In the genomic region with DNA sequence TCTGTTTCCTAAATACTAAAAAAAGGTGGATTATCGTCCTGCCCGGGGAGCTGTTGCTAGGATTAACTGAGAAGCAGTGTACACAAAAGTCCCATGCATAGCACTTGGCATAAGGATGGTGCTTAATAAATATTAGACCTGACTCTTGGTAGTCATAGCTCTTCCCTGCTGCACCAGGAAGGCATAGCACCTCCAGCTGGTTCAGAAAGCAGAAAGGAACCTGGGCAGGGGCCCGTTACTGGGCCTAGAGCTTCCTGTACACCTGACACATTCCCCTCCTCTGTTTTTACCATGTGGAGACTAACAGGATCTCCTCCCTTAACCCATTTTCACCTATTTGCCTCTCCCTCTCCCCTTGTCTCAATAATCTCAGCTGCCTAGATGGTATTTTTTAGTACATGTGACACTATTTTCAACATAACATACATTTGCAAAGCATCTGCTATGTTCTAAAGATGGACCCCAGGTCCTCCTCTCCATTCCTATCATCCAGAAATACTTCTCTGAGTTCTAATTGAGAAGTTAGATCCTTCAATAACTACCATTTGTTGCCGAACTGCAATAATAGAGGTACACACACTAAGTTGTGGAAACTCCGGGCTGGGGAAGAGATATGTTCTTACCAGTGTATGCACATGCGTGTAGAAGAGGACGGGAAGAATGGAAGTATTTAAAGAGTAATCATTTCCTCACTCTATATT, we compare ENCODE assay signal across 1 cellular context.
TF ChIP-seq lines count a peak whose summit lies in the region.

No MANE protein-coding gene starts in this region.

TF ChIP-seq in SK-N-SH, 30 proteins besides CTCF, POLR2A, EP300 and RAD21 (continued from another document):
- TF ChIP-seq, protein P1, sequence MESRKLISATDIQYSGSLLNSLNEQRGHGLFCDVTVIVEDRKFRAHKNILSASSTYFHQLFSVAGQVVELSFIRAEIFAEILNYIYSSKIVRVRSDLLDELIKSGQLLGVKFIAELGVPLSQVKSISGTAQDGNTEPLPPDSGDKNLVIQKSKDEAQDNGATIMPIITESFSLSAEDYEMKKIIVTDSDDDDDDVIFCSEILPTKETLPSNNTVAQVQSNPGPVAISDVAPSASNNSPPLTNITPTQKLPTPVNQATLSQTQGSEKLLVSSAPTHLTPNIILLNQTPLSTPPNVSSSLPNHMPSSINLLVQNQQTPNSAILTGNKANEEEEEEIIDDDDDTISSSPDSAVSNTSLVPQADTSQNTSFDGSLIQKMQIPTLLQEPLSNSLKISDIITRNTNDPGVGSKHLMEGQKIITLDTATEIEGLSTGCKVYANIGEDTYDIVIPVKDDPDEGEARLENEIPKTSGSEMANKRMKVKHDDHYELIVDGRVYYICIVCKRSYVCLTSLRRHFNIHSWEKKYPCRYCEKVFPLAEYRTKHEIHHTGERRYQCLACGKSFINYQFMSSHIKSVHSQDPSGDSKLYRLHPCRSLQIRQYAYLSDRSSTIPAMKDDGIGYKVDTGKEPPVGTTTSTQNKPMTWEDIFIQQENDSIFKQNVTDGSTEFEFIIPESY (IDR thresholded peaks at IDR 0.05; ENCODE audit: borderline replicate concordance, low read depth) = no peak
- no peak for TF ChIP-seq ELF1 (IDR thresholded peaks at IDR 0.05)
- TF ChIP-seq RCOR1 (IDR thresholded peaks at IDR 0.05; ENCODE audit: low read length) = no peak
TF ChIP-seq in SK-N-SH: peak in this region for 0.
